In genomic region chr6:142740449-142740848, GRCh38 we compare ENCODE assay signal across 23 cellular contexts.
"Had no signal": no experiment of that assay in that cellular context is flagged by ENCODE, and none has a peak within 500 bp of the region (broad histone marks: within the 10 kb centered on the region; RNA-seq: fewer than 3 reads in every experiment).

No MANE protein-coding gene starts in this region.

- H3K27ac ChIP-seq: adrenal gland, ascending aorta, coronary artery, epithelial cell of prostate, lower lobe of right lung, right lobe of liver, tibial artery had no signal

- H3K4me1 Mint-ChIP-seq: neural crest cell; stimulated activated effector memory CD8-positive, alpha-beta T cell treated with anti-CD3 and anti-CD28 coated beads, Interleukin-12 subunit alpha, Interleukin-12 subunit beta, amount 100 ng/mL, for 72 hours had no signal

- H3K27me3 Mint-ChIP-seq: activated naive CD8-positive, alpha-beta T cell; stimulated activated naive CD8-positive, alpha-beta T cell treated with anti-CD3 and anti-CD28 coated beads, Interleukin-15, amount 100 ng/mL, for 72 hours had no signal

- H3K9me3 ChIP-seq: adrenal gland, ascending aorta, lower lobe of right lung, right lobe of liver, tibial artery had no signal

- H3K27ac Mint-ChIP-seq: activated naive CD8-positive, alpha-beta T cell; activated T-helper 2 cell treated with anti-CD3 and anti-CD28 coated beads, Interferon-gamma antibody, Interleukin-2, Interleukin-4, amounts not matched to agents 10 μg/mL and 5 μg/mL and 100 μg/mL, durations not matched to agents 14 hours and 24 hours and 36 hours; stimulated activated effector memory CD8-positive, alpha-beta T cell treated with anti-CD3 and anti-CD28 coated beads, Interleukin-12 subunit alpha, Interleukin-12 subunit beta, amount 100 ng/mL, for 72 hours; stimulated activated naive CD8-positive, alpha-beta T cell treated with anti-CD3 and anti-CD28 coated beads, Interleukin-15, amount 100 ng/mL, for 72 hours; WTC11 had no signal

- ATAC-seq: left lobe of liver; lower lobe of right lung; naive thymus-derived CD4-positive, alpha-beta T cell; right lobe of liver; stimulated activated effector memory CD8-positive, alpha-beta T cell treated with anti-CD3 and anti-CD28 coated beads, Interleukin-12 subunit alpha, Interleukin-12 subunit beta, amount 100 ng/mL, for 72 hours; stimulated activated naive CD8-positive, alpha-beta T cell treated with anti-CD3 and anti-CD28 coated beads, Interleukin-15, amount 100 ng/mL, for 72 hours; WTC11 had no signal

- H3K36me3 Mint-ChIP-seq: activated naive CD8-positive, alpha-beta T cell; naive thymus-derived CD4-positive, alpha-beta T cell; stimulated activated effector memory CD8-positive, alpha-beta T cell treated with anti-CD3 and anti-CD28 coated beads, Interleukin-12 subunit alpha, Interleukin-12 subunit beta, amount 100 ng/mL, for 72 hours; WTC11 had no signal

- H3K4me1 ChIP-seq: adrenal gland, ascending aorta, lower lobe of right lung, right lobe of liver, tibial artery had no signal

- H3K9me3 Mint-ChIP-seq: activated T-helper 2 cell treated with anti-CD3 and anti-CD28 coated beads, Interferon-gamma antibody, Interleukin-2, Interleukin-4, amounts not matched to agents 10 μg/mL and 5 μg/mL and 100 μg/mL, durations not matched to agents 14 hours and 24 hours and 36 hours; neural crest cell; stimulated activated effector memory CD8-positive, alpha-beta T cell treated with anti-CD3 and anti-CD28 coated beads, Interleukin-12 subunit alpha, Interleukin-12 subunit beta, amount 100 ng/mL, for 72 hours had no signal

- DNase-seq: activated naive CD4-positive, alpha-beta T cell; activated T-cell treated with anti-CD3 and anti-CD28 coated beads, Interleukin-2, amount 50 U/mL, for 1 hour; adrenal gland; cerebellar nuclear complex; kidney; lower lobe of right lung; naive thymus-derived CD4-positive, alpha-beta T cell; posterior cingulate gyrus; right lobe of liver; small intestine; stimulated activated CD4-positive, alpha-beta T cell treated with anti-CD3 and anti-CD28 coated beads, Interleukin-2, amount 100 ng/mL, for 24 hours; stimulated activated naive CD8-positive, alpha-beta T cell treated with anti-CD3 and anti-CD28 coated beads, Interleukin-15, amount 100 ng/mL, for 72 hours; T-helper 9 cell; tibial artery had no signal

- H3K4me3 ChIP-seq: adrenal gland, ascending aorta, coronary artery, lower lobe of right lung, right lobe of liver, tibial artery had no signal

- H3K4me3 Mint-ChIP-seq: activated naive CD8-positive, alpha-beta T cell; naive thymus-derived CD4-positive, alpha-beta T cell; neural crest cell; stimulated activated effector memory CD8-positive, alpha-beta T cell treated with anti-CD3 and anti-CD28 coated beads, Interleukin-12 subunit alpha, Interleukin-12 subunit beta, amount 100 ng/mL, for 72 hours; stimulated activated naive CD8-positive, alpha-beta T cell treated with anti-CD3 and anti-CD28 coated beads, Interleukin-15, amount 100 ng/mL, for 72 hours; WTC11 had no signal

- H3K27me3 ChIP-seq: adrenal gland, ascending aorta, right lobe of liver, tibial artery had no signal

- H3K36me3 ChIP-seq: adrenal gland, ascending aorta, lower lobe of right lung, right lobe of liver, tibial artery had no signal
